ENCODE assay signal across 18 cellular contexts in the genomic region with DNA sequence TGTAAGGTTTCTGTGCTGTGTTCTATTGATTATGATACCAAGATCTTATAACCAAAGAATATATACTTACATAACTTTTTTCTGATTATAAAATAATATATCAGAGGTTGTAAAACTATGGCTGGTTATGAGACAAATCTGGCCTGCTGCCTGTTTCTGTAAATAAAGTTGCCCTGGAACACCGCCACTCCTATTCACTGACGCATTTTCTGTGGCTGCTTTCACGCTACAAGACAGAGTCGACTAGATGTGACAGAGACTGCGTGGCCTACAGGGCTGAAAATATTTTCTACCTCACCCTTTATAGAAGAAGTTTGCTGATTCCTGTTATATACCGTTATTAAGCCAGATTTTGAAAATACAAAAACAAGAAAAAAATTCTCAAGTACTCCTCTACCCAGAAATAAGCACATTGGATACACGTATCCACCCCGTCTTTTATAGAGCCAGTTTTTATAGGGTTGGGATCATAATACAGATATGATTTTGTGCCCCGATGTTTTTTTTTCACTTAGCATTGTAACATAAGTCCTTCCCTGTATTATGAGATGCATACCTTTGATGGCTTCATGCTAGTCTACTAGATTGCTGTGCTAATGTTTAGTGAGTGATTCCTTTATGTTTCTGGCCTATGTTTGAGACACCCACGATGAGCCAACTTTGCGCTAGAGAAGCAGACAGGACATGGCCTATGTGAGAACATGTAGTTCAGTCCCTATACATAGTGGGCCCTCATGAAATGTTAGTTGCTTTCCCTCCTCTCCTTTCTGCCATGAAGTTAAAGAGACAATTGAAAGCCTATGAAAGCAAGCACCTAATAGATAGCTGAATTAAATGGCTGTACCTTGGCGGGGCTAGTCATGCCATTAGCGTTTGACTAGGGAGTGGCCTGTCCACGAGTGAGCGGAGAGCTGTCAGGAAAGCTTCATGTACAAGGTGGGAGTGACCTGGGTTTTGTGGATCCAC.
DNase-seq lines count a peak whose midpoint lies in the region; ATAC-seq, FAIRE-seq and TF ChIP-seq lines count a peak whose summit lies in the region.
"Had no signal": no experiment of that assay in that cellular context is flagged by ENCODE, and none has a peak within 500 bp of the region (broad histone marks: within the 10 kb centered on the region; RNA-seq: fewer than 3 reads in every experiment).

No MANE protein-coding gene starts in this region.

- no peaks in the 10 kb centered on the region for H3K9me3 Mint-ChIP-seq in astrocyte (ENCODE audit: unreplicated experiment)
- H3K9me3 Mint-ChIP-seq: activated naive CD8-positive, alpha-beta T cell treated with anti-CD3 and anti-CD28 coated beads, Interleukin-2, amount 10 ng/mL, durations not matched to agents 7 days and 5 days; activated T-helper 17 cell treated with anti-CD3 and anti-CD28 coated beads, Interleukin-2, amount 50 U/mL, for 72 hours; neural crest cell had no signal

- no peaks in the 10 kb centered on the region for H3K27me3 ChIP-seq in astrocyte (ENCODE audit: insufficient read depth, low read length)
- H3K27me3 ChIP-seq in fibroblast of lung (ENCODE audit: control insufficient read depth, insufficient read depth, low read length): no peaks in the 10 kb centered on the region
- H3K27me3 ChIP-seq: cardiac muscle cell, upper lobe of left lung had no signal

- no peak overlapping the region for H3K4me3 ChIP-seq in astrocyte (ENCODE audit: insufficient read depth, low read depth, low read length)
- H3K4me3 ChIP-seq in fibroblast of lung (replicated peaks in 1 of 4; ENCODE audit: control extremely low read depth in 1 of 4, insufficient read depth in 1 of 4, low read depth in 3 of 4, low read length in 4 of 4): no peak overlapping the region
- H3K4me3 ChIP-seq: cardiac muscle cell, GM23248, upper lobe of left lung had no signal

- H3K9ac ChIP-seq in astrocyte (ENCODE audit: low read length) (no peak overlapping the region), fibroblast of lung (ENCODE audit: insufficient read depth, low read length) (no peak overlapping the region)
- H3K9ac ChIP-seq: GM23248 had no signal

- no peaks in the 10 kb centered on the region for H3K36me3 Mint-ChIP-seq in astrocyte (ENCODE audit: low read depth, unreplicated experiment)
- H3K36me3 Mint-ChIP-seq: activated naive CD8-positive, alpha-beta T cell treated with anti-CD3 and anti-CD28 coated beads, Interleukin-2, amount 10 ng/mL, durations not matched to agents 7 days and 5 days had no signal

- H3K36me3 ChIP-seq in astrocyte (ENCODE audit: insufficient read depth, low read length) (no peaks in the 10 kb centered on the region), fibroblast of lung (ENCODE audit: control insufficient read depth, insufficient read depth, low read length) (no peaks in the 10 kb centered on the region)
- H3K36me3 ChIP-seq: cardiac muscle cell, upper lobe of left lung had no signal

- no peaks in the 10 kb centered on the region for H4K20me1 ChIP-seq in astrocyte (ENCODE audit: insufficient read depth, low read length)
- H4K20me1 ChIP-seq in fibroblast of lung (ENCODE audit: control insufficient read depth, extremely low read depth, insufficient read depth, low read length): no peaks in the 10 kb centered on the region

- TF ChIP-seq CTCF in astrocyte (IDR thresholded peaks at IDR 0.05; ENCODE audit: insufficient read depth, low read depth, low read length): no peak
- no peak for TF ChIP-seq CTCF in fibroblast of lung (conservative IDR thresholded peaks at IDR 0.05 in 1 of 2, IDR thresholded peaks at IDR 0.05 in 1 of 2; ENCODE audit: low read depth in 1 of 2, low read length in 2 of 2)

- peak; percentile 29 for DNase-seq in astrocyte (ENCODE audit: low read depth)
- DNase-seq in fibroblast of lung (ENCODE audit: low read depth in 2 of 2): peak; percentile 47 to 51
- DNase-seq in midbrain (lab: John Stamatoyannopoulos, UW): peak; percentile 48
- peak in 6 of 49 donors; percentile 17 to 44 (median 31) for DNase-seq in substantia nigra (lab: John Stamatoyannopoulos, UW)
- no peak for DNase-seq in activated CD4-positive, CD25-positive, alpha-beta regulatory T cell treated with anti-CD3 and anti-CD28 coated beads, Interleukin-2, amount 50 U/mL, for 72 hours
- DNase-seq in GM19238 (ENCODE audit: insufficient read length, low spot score): no peak
- no peak for DNase-seq in A172 (ENCODE audit: low spot score)
- DNase-seq: activated CD4-positive, alpha-beta T cell treated with anti-CD3 and anti-CD28 coated beads for 4 hours; activated naive CD8-positive, alpha-beta T cell treated with anti-CD3 and anti-CD28 coated beads, Interleukin-2, amount 10 ng/mL, durations not matched to agents 7 days and 5 days; DND-41; KG1; NCI-H2029; upper lobe of left lung had no signal

- H3K4me2 ChIP-seq in astrocyte (ENCODE audit: low read length) (no peak overlapping the region), fibroblast of lung (ENCODE audit: extremely low read depth, insufficient read depth, low read length) (no peak overlapping the region)

- no peaks in the 10 kb centered on the region for H3K79me2 ChIP-seq in astrocyte (ENCODE audit: insufficient read depth, low read length)
- H3K79me2 ChIP-seq in fibroblast of lung (ENCODE audit: control insufficient read depth, insufficient read depth, low read length): no peaks in the 10 kb centered on the region

- FAIRE-seq in astrocyte (lab: Jason Lieb, UNC): no peak

- ATAC-seq in HG03280 (IDR thresholded peaks at IDR 0.05; ENCODE audit: unreplicated experiment): no peak
- ATAC-seq: activated T-helper 17 cell treated with anti-CD3 and anti-CD28 coated beads, Interleukin-2, amount 50 U/mL, for 72 hours had no signal

- H3K9me3 ChIP-seq in astrocyte (ENCODE audit: insufficient read depth, low read depth, low read length) (no peaks in the 10 kb centered on the region), fibroblast of lung (ENCODE audit: control insufficient read depth, insufficient read depth, low read depth, low read length) (no peaks in the 10 kb centered on the region)
- H3K9me3 ChIP-seq: upper lobe of left lung had no signal

- H3K27ac Mint-ChIP-seq in astrocyte (ENCODE audit: unreplicated experiment): no peak overlapping the region
- H3K27ac Mint-ChIP-seq: activated naive CD8-positive, alpha-beta T cell treated with anti-CD3 and anti-CD28 coated beads, Interleukin-2, amount 10 ng/mL, durations not matched to agents 7 days and 5 days; activated T-helper 17 cell treated with anti-CD3 and anti-CD28 coated beads, Interleukin-2, amount 50 U/mL, for 72 hours had no signal

- H2AFZ ChIP-seq in astrocyte (ENCODE audit: low read depth, low read length) (no peak overlapping the region), fibroblast of lung (ENCODE audit: low read length) (no peak overlapping the region)

- no peak overlapping the region for H3K27ac ChIP-seq in astrocyte (ENCODE audit: low read depth, low read length)
- no peak overlapping the region for H3K27ac ChIP-seq in fibroblast of lung (ENCODE audit: insufficient read depth, low read length)
- H3K27ac ChIP-seq in substantia nigra (ENCODE audit: low read depth, low read length, poor library complexity, severe bottlenecking): peak overlapping the region; percentile 27
- H3K27ac ChIP-seq: cardiac muscle cell, GM23248, upper lobe of left lung had no signal

- H3K4me1 ChIP-seq in astrocyte (ENCODE audit: insufficient read depth, low read length) (peaks cover 8% of the 10 kb centered on the region), fibroblast of lung (ENCODE audit: control insufficient read depth, extremely low read depth, insufficient read depth, low read length) (no peaks in the 10 kb centered on the region)

- H3K4me1 Mint-ChIP-seq in astrocyte (ENCODE audit: low read depth, unreplicated experiment): peaks cover 13% of the 10 kb centered on the region
- H3K4me1 Mint-ChIP-seq: activated naive CD8-positive, alpha-beta T cell treated with anti-CD3 and anti-CD28 coated beads, Interleukin-2, amount 10 ng/mL, durations not matched to agents 7 days and 5 days; activated T-helper 17 cell treated with anti-CD3 and anti-CD28 coated beads, Interleukin-2, amount 50 U/mL, for 72 hours had no signal

- no peaks in the 10 kb centered on the region for H3K27me3 Mint-ChIP-seq in astrocyte (ENCODE audit: low read depth, unreplicated experiment)

- no peak overlapping the region for H3K4me3 Mint-ChIP-seq in astrocyte (ENCODE audit: unreplicated experiment)
- H3K4me3 Mint-ChIP-seq: activated naive CD8-positive, alpha-beta T cell treated with anti-CD3 and anti-CD28 coated beads, Interleukin-2, amount 10 ng/mL, durations not matched to agents 7 days and 5 days; activated T-helper 17 cell treated with anti-CD3 and anti-CD28 coated beads, Interleukin-2, amount 50 U/mL, for 72 hours; neural crest cell had no signal

Comparison
In these comparisons a context has a peak if more than half of its experiments do, and no peak if none do; other contexts are left out.
1. DNase-seq: peak in astrocyte (single experiment), fibroblast of lung (2 of 2) and midbrain (single experiment); none in activated CD4-positive, CD25-positive, alpha-beta regulatory T cell treated with anti-CD3 and anti-CD28 coated beads, Interleukin-2, amount 50 U/mL, for 72 hours (single experiment), GM19238 (single experiment) and A172 (single experiment).